Comparison of ENCODE assay signal across 8 cellular contexts in the genomic region with DNA sequence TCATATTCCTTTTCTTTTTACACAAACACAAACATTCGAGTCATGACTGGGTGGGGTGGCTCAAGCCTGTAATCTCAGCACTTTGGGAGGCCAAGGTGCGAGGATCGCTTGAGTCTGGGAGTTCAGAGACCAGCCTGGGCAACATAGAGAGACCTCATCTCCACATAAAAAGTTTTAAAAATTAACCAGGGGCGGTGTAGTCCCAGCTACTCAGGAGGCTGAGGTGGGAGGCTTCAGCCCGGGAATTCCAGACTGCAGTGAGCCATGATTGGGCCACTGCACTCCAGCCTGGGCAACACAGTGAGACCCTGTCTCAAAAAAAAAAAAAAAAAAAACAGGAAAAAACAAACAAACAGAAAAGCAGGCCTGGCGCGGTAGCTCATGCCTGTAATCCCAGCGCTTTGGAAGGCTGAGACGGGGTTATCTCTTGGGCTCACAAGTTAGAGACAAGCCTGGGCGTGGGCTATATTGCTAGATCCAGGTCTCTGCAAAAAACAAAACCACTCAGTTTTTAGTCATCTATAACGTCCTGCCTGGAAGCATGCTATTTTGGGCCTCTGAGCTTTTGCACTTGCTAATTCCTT. TPM values are rescaled to one million over a fixed set of nuclear protein-coding genes. Genes with fewer than 3 reads are reported as not detected.
DNase-seq lines count a peak whose midpoint lies in the region; ATAC-seq, FAIRE-seq and TF ChIP-seq lines count a peak whose summit lies in the region.

No MANE protein-coding gene starts in this region.

- FAIRE-seq in bronchial epithelial cell (lab: Jason Lieb, UNC): no peak

- no peak for ATAC-seq in Right ventricle myocardium inferior
- ATAC-seq in GM18520 (IDR thresholded peaks at IDR 0.05; ENCODE audit: unreplicated experiment): no peak
- no peak for ATAC-seq in HG02938 (IDR thresholded peaks at IDR 0.05; ENCODE audit: unreplicated experiment)
- ATAC-seq in HG03039 (IDR thresholded peaks at IDR 0.05; ENCODE audit: unreplicated experiment): no peak

- no peaks in the 10 kb centered on the region for H3K9me3 ChIP-seq in left ventricle myocardium inferior (replicated peaks)
- no peaks in the 10 kb centered on the region for H3K9me3 ChIP-seq in mucosa of rectum (ENCODE audit: control insufficient read depth in 2 of 2, low read length in 2 of 2)

- peak overlapping the region; percentile 20 to 92 for H3K9ac ChIP-seq in mucosa of rectum (ENCODE audit: low read depth in 1 of 2, low read length in 2 of 2)

- H3K27me3 ChIP-seq in left ventricle myocardium inferior (ENCODE audit: low read depth) (no peaks in the 10 kb centered on the region), bronchial epithelial cell (ENCODE audit: control insufficient read depth, insufficient read depth, low read length) (no peaks in the 10 kb centered on the region), mucosa of rectum (ENCODE audit: control insufficient read depth in 2 of 2, insufficient read depth in 2 of 2, low read length in 2 of 2) (no peaks in the 10 kb centered on the region)

- H3K36me3 ChIP-seq in left ventricle myocardium inferior (peaks cover 3% of the 10 kb centered on the region), bronchial epithelial cell (ENCODE audit: control insufficient read depth, insufficient read depth, low read length) (peaks cover 2% of the 10 kb centered on the region), mucosa of rectum (ENCODE audit: control insufficient read depth in 2 of 2, insufficient read depth in 2 of 2, low read length in 2 of 2) (no peaks in the 10 kb centered on the region)

- intact Hi-C loops in left ventricle myocardium inferior (cut with micrococcal nuclease): loop anchor here (10.0 kb wide), 1 partner anchor 49 kb away; the partner anchor contains the start of gene NUCB1
- intact Hi-C loops in Right ventricle myocardium inferior (cut with DNase I): loop anchor here (5.0 kb wide), 1 partner anchor 52 kb away; the partner anchor contains the start of gene NUCB1

- H3K4me3 ChIP-seq in left ventricle myocardium inferior (peak overlapping the region; percentile 98), bronchial epithelial cell (ENCODE audit: low read depth, low read length) (peak overlapping the region; percentile 73), mucosa of rectum (ENCODE audit: low read length in 2 of 2) (peak overlapping the region; percentile 88 to 96)

- H3K27ac ChIP-seq in left ventricle myocardium inferior (replicated peaks) (peak overlapping the region; percentile 92), mucosa of rectum (ENCODE audit: low read depth in 2 of 2, low read length in 2 of 2) (peak overlapping the region; percentile 72 to 75)

- H3K4me1 ChIP-seq in left ventricle myocardium inferior (peaks cover 24% of the 10 kb centered on the region), mucosa of rectum (ENCODE audit: control insufficient read depth in 2 of 2, insufficient read depth in 2 of 2, low read length in 2 of 2) (peaks cover 9 to 16% of the 10 kb centered on the region in 2 donors)

- in situ Hi-C loops in KBM-7 (cut with MboI; ENCODE audit: low pct_unique_long_range_greater_than_20kb, low sequenced_read_pairs): no loop called here

- DNase-seq in left ventricle myocardium inferior (no peak), Right ventricle myocardium inferior (ENCODE audit: missing footprints) (no peak), bronchial epithelial cell (ENCODE audit: low read depth) (no peak), KBM-7 (no peak)

- no peak for TF ChIP-seq CTCF in left ventricle myocardium inferior (IDR thresholded peaks at IDR 0.05; ENCODE audit: borderline replicate concordance)
- no peak for TF ChIP-seq CTCF in bronchial epithelial cell (IDR thresholded peaks at IDR 0.05; ENCODE audit: insufficient read depth, low read length, severe bottlenecking)

RNA-seq across cellular contexts. Expression of gene BAX, which starts 0.6 kb away (rescaled TPM):
- total RNA-seq in left ventricle myocardium inferior (25.5 TPM), Right ventricle myocardium inferior (22.4 TPM), bronchial epithelial cell (64.8 and 68.2 TPM in 2 replicates)

RNA-seq across cellular contexts. Expression of gene FTL, which starts 11.0 kb away (rescaled TPM):
- total RNA-seq in left ventricle myocardium inferior (834 TPM), Right ventricle myocardium inferior (1,007 TPM), bronchial epithelial cell (787 and 1,701 TPM in 2 replicates)

RNA-seq across cellular contexts. Expression of gene DHDH, which starts 20.6 kb away (rescaled TPM):
- total RNA-seq in left ventricle myocardium inferior (not detected), Right ventricle myocardium inferior (not detected), bronchial epithelial cell (9.2 and 10.8 TPM in 2 replicates)

RNA-seq across cellular contexts. Expression of gene GYS1, which starts 39.0 kb away (rescaled TPM):
- total RNA-seq in left ventricle myocardium inferior (138 TPM), Right ventricle myocardium inferior (99.1 TPM), bronchial epithelial cell (25.5 and 28.9 TPM in 2 replicates)

RNA-seq across cellular contexts. Expression of gene RUVBL2, which starts 39.6 kb away (rescaled TPM):
- total RNA-seq in left ventricle myocardium inferior: 44.4 TPM
- 46.8 TPM for total RNA-seq in Right ventricle myocardium inferior
- total RNA-seq in bronchial epithelial cell: 154 and 267 TPM in 2 replicates

Comparison
In these comparisons a context has a peak if more than half of its experiments do, and no peak if none do; other contexts are left out.
1. RNA of gene DHDH, which starts 20.6 kb away (total RNA-seq): 9.2 to 10.8 TPM in bronchial epithelial cell; not detected in left ventricle myocardium inferior (single experiment) and not detected in Right ventricle myocardium inferior (single experiment); every median in the first group is over 10 times any median in the second.
2. Peak in every context shown above with its lines, with median percentiles within 50 percentile points of each other: H3K4me3 ChIP-seq.